In the genomic region with DNA sequence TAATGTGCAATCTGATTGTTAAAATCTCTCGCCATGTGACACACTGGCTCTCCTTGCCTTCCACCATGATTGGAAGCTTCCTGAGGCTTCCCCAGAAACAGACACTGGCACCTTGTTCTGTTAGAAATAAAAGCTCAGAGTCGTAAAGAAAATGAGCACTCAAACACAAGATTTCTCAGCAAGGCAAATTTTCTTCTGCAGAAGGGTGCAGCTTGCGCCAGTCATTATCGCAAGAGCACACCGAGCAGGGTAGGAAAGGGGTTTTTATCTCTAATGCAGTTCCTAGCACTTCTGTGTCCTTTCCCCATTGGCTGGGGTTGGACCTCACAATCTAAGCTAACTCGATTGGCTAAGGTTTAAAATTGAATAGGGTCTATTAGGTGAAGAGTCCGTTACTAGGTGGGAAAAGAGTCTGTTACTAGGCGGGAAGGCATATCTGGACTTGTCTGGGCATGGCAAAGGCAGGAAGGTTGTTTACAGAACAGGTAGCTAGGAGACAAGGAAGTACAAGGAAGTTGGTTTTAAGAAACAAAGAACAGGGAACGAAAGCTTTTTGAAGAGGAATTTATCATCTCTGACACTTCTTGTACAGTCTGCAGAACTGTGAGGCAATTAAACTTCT, we compare ENCODE assay signal across 25 cellular contexts.
DNase-seq lines count a peak whose midpoint lies in the region; ATAC-seq and TF ChIP-seq lines count a peak whose summit lies in the region.
"Had no signal": no experiment of that assay in that cellular context is flagged by ENCODE, and none has a peak within 500 bp of the region (broad histone marks: within the 10 kb centered on the region; RNA-seq: fewer than 3 reads in every experiment).

No MANE protein-coding gene starts in this region.

- TF ChIP-seq CTCF in OCI-LY7 (conservative IDR thresholded peaks at IDR 0.05; ENCODE audit: low read length) (no peak), foreskin keratinocyte (conservative IDR thresholded peaks at IDR 0.05) (no peak), thyroid gland (IDR thresholded peaks at IDR 0.05) (no peak)

- intact Hi-C loops in activated naive CD4-positive, alpha-beta T cell treated with anti-CD3 and anti-CD28 coated beads for 36 hours (cut with micrococcal nuclease), result no loop called here
- intact Hi-C loops in OCI-LY7 (cut with micrococcal nuclease; ENCODE audit: unreplicated experiment) (no loop called here), thyroid gland (cut with DNase I) (no loop called here)

- H3K27ac ChIP-seq in OCI-LY7 (ENCODE audit: low read depth, low read length, poor library complexity, severe bottlenecking), result no peak overlapping the region
- no peak overlapping the region for H3K27ac ChIP-seq in foreskin keratinocyte
- no peak overlapping the region for H3K27ac ChIP-seq in effector memory CD4-positive, alpha-beta T cell (ENCODE audit: insufficient read depth, low read length, poor library complexity, severe bottlenecking)
- H3K27ac ChIP-seq in CD8-positive, alpha-beta memory T cell (ENCODE audit: low read depth, low read length), result no peak overlapping the region
- H3K27ac ChIP-seq in thyroid gland, result no peak overlapping the region
- H3K27ac ChIP-seq: cardiac muscle cell, coronary artery, Peyer's patch, psoas muscle, transverse colon had no signal

- peaks cover 4% of the 10 kb centered on the region; the same call in 1 of the 2 replicates for H3K36me3 ChIP-seq in OCI-LY7 (ENCODE audit: insufficient read depth, low read length)
- H3K36me3 ChIP-seq in effector memory CD4-positive, alpha-beta T cell (ENCODE audit: control insufficient read depth, insufficient read depth, low read length), result no peaks in the 10 kb centered on the region
- H3K36me3 ChIP-seq in CD8-positive, alpha-beta memory T cell (ENCODE audit: insufficient read depth, low read length), result no peaks in the 10 kb centered on the region
- H3K36me3 ChIP-seq in thyroid gland, result no peaks in the 10 kb centered on the region
- H3K36me3 ChIP-seq: cardiac muscle cell, Peyer's patch, transverse colon had no signal

- no peak overlapping the region for H3K4me2 ChIP-seq in OCI-LY7 (ENCODE audit: low read length)

- no peaks in the 10 kb centered on the region for H3K9me2 ChIP-seq in OCI-LY7 (ENCODE audit: insufficient read depth, low read length)

- peaks cover 10% of the 10 kb centered on the region for H3K36me3 Mint-ChIP-seq in activated naive CD4-positive, alpha-beta T cell treated with anti-CD3 and anti-CD28 coated beads for 36 hours (ENCODE audit: low read depth)
- peaks cover 15% of the 10 kb centered on the region for H3K36me3 Mint-ChIP-seq in activated CD8-positive, alpha-beta memory T cell treated with anti-CD3 and anti-CD28 coated beads, Interleukin-2, amount 10 ng/mL, durations not matched to agents 7 days and 5 days
- H3K36me3 Mint-ChIP-seq in CD8-positive, alpha-beta memory T cell, result peaks cover 1 to 30% (median 7%) of the 10 kb centered on the region in 3 donors

- peaks cover 18% of the 10 kb centered on the region for H3K9me3 Mint-ChIP-seq in activated naive CD4-positive, alpha-beta T cell treated with anti-CD3 and anti-CD28 coated beads for 36 hours
- H3K9me3 Mint-ChIP-seq in activated CD8-positive, alpha-beta memory T cell treated with anti-CD3 and anti-CD28 coated beads, Interleukin-2, amount 10 ng/mL, durations not matched to agents 7 days and 5 days (ENCODE audit: low read depth), result peaks cover 9% of the 10 kb centered on the region
- H3K9me3 Mint-ChIP-seq in CD8-positive, alpha-beta memory T cell, result peaks cover 16 to 26% (median 20%) of the 10 kb centered on the region in 5 donors

- peak overlapping the region; percentile 5 for H3K27ac Mint-ChIP-seq in activated naive CD4-positive, alpha-beta T cell treated with anti-CD3 and anti-CD28 coated beads for 36 hours
- H3K27ac Mint-ChIP-seq in activated CD8-positive, alpha-beta memory T cell treated with anti-CD3 and anti-CD28 coated beads, Interleukin-2, amount 10 ng/mL, durations not matched to agents 7 days and 5 days, result no peak overlapping the region
- H3K27ac Mint-ChIP-seq in CD8-positive, alpha-beta memory T cell, result peak overlapping the region in 1 of 8 donors; percentile 47
- H3K27ac Mint-ChIP-seq: activated naive CD4-positive, alpha-beta T cell treated with anti-CD3 and anti-CD28 coated beads, Interleukin-2, amount 10 ng/mL, durations not matched to agents 7 days and 5 days; T-helper 1 cell treated with Interleukin-12 subunit alpha and Interleukin-12 subunit beta and Interleukin-4 antibody, amounts not matched to agents 30 μg/mL and 1 μg/mL, for 36 hours had no signal

- no peak overlapping the region for H3K4me3 Mint-ChIP-seq in activated naive CD4-positive, alpha-beta T cell treated with anti-CD3 and anti-CD28 coated beads for 36 hours
- H3K4me3 Mint-ChIP-seq in activated CD8-positive, alpha-beta memory T cell treated with anti-CD3 and anti-CD28 coated beads, Interleukin-2, amount 10 ng/mL, durations not matched to agents 7 days and 5 days, result no peak overlapping the region
- no peak overlapping the region for H3K4me3 Mint-ChIP-seq in CD8-positive, alpha-beta memory T cell
- H3K4me3 Mint-ChIP-seq: activated naive CD4-positive, alpha-beta T cell treated with anti-CD3 and anti-CD28 coated beads, Interleukin-2, amount 10 ng/mL, durations not matched to agents 7 days and 5 days; T-helper 1 cell treated with Interleukin-12 subunit alpha and Interleukin-12 subunit beta and Interleukin-4 antibody, amounts not matched to agents 30 μg/mL and 1 μg/mL, for 36 hours had no signal

- no peaks in the 10 kb centered on the region for H3K79me2 ChIP-seq in OCI-LY7 (ENCODE audit: insufficient read depth, low read depth, low read length)

- H3K27me3 ChIP-seq in foreskin keratinocyte, result no peaks in the 10 kb centered on the region
- no peaks in the 10 kb centered on the region for H3K27me3 ChIP-seq in effector memory CD4-positive, alpha-beta T cell (replicated peaks; ENCODE audit: control insufficient read depth, insufficient read depth, low read length, poor library complexity, severe bottlenecking)
- H3K27me3 ChIP-seq in CD8-positive, alpha-beta memory T cell (ENCODE audit: insufficient read depth, low read length, poor library complexity, severe bottlenecking), result no peaks in the 10 kb centered on the region
- no peaks in the 10 kb centered on the region for H3K27me3 ChIP-seq in thyroid gland
- H3K27me3 ChIP-seq: cardiac muscle cell, Peyer's patch, transverse colon had no signal

- peaks cover 6% of the 10 kb centered on the region for H3K4me1 Mint-ChIP-seq in activated naive CD4-positive, alpha-beta T cell treated with anti-CD3 and anti-CD28 coated beads for 36 hours (ENCODE audit: low read depth)
- no peaks in the 10 kb centered on the region for H3K4me1 Mint-ChIP-seq in activated CD8-positive, alpha-beta memory T cell treated with anti-CD3 and anti-CD28 coated beads, Interleukin-2, amount 10 ng/mL, durations not matched to agents 7 days and 5 days
- peaks cover 0 to 1% (median 0%) of the 10 kb centered on the region in 3 donors for H3K4me1 Mint-ChIP-seq in CD8-positive, alpha-beta memory T cell

- CTCF ChIA-PET in activated naive CD4-positive, alpha-beta T cell treated with anti-CD3 and anti-CD28 coated beads for 36 hours (lab: Charles Lee), result interaction anchor here (1.8 kb wide), 1 partner anchor 10 kb away, joined by 3 read pairs; no protein-coding TSS in a partner anchor
- CTCF ChIA-PET in OCI-LY7 (lab: Charles Lee; ENCODE audit: unreplicated experiment), result no interaction called here
- CTCF ChIA-PET in activated CD8-positive, alpha-beta memory T cell treated with anti-CD3 and anti-CD28 coated beads, Interleukin-2, amount 10 ng/mL, durations not matched to agents 7 days and 5 days (lab: Charles Lee), result no interaction called here
- CTCF ChIA-PET in CD8-positive, alpha-beta memory T cell (lab: Charles Lee), result no interaction called here

- H3K4me3 ChIP-seq in OCI-LY7 (ENCODE audit: low read depth, low read length, poor library complexity, severe bottlenecking), result no peak overlapping the region
- no peak overlapping the region for H3K4me3 ChIP-seq in effector memory CD4-positive, alpha-beta T cell (ENCODE audit: insufficient read depth, low read depth, low read length, poor library complexity, severe bottlenecking)
- no peak overlapping the region for H3K4me3 ChIP-seq in CD8-positive, alpha-beta memory T cell (ENCODE audit: low read length)
- no peak overlapping the region for H3K4me3 ChIP-seq in thyroid gland (replicated peaks in 1 of 3)
- H3K4me3 ChIP-seq: cardiac muscle cell, coronary artery, Peyer's patch, psoas muscle, transverse colon had no signal

- no peak for DNase-seq in activated naive CD4-positive, alpha-beta T cell treated with anti-CD3 and anti-CD28 coated beads for 36 hours
- DNase-seq in activated naive CD4-positive, alpha-beta T cell (lab: John Stamatoyannopoulos, UW), result no peak
- DNase-seq in OCI-LY7 (ENCODE audit: low spot score) (peak; percentile 44), foreskin keratinocyte (peak; percentile 23 to 44), thyroid gland (no peak)
- no peak for DNase-seq in activated CD8-positive, alpha-beta memory T cell treated with anti-CD3 and anti-CD28 coated beads, Interleukin-2, amount 10 ng/mL, durations not matched to agents 7 days and 5 days
- DNase-seq in effector memory CD4-positive, alpha-beta T cell, result no peak
- DNase-seq in CD8-positive, alpha-beta memory T cell, result no peak
- DNase-seq: activated CD4-positive, alpha-beta T cell treated with anti-CD3 and anti-CD28 coated beads for 4 hours; activated naive CD4-positive, alpha-beta T cell treated with anti-CD3 and anti-CD28 coated beads, Interleukin-2, amount 10 ng/mL, durations not matched to agents 7 days and 5 days; activated T-cell treated with anti-CD3 and anti-CD28 coated beads, Interleukin-2, amount 50 U/mL, for 48 hours; anterior cingulate cortex; COR-L47; EL; KG1; NCI-H146; NCI-H2171; NCI-H524; Peyer's patch; psoas muscle; stimulated activated CD8-positive, alpha-beta memory T cell treated with anti-CD3 and anti-CD28 coated beads, Interleukin-4, amount 100 ng/mL, for 48 hours; transverse colon had no signal

- 75 to 90% methylated on average over 9 of the region's 9 CpGs for WGBS in thyroid gland, 2 donors

- ATAC-seq in foreskin keratinocyte, result peak; percentile 25
- no peak for ATAC-seq in activated CD8-positive, alpha-beta memory T cell treated with anti-CD3 and anti-CD28 coated beads, Interleukin-2, amount 10 ng/mL, durations not matched to agents 7 days and 5 days
- ATAC-seq: psoas muscle had no signal

- no peaks in the 10 kb centered on the region for H3K27me3 Mint-ChIP-seq in activated naive CD4-positive, alpha-beta T cell treated with anti-CD3 and anti-CD28 coated beads for 36 hours (ENCODE audit: low read depth)
- H3K27me3 Mint-ChIP-seq in activated CD8-positive, alpha-beta memory T cell treated with anti-CD3 and anti-CD28 coated beads, Interleukin-2, amount 10 ng/mL, durations not matched to agents 7 days and 5 days, result no peaks in the 10 kb centered on the region
- no peaks in the 10 kb centered on the region for H3K27me3 Mint-ChIP-seq in CD8-positive, alpha-beta memory T cell
- H3K27me3 Mint-ChIP-seq: activated naive CD4-positive, alpha-beta T cell treated with anti-CD3 and anti-CD28 coated beads, Interleukin-2, amount 10 ng/mL, durations not matched to agents 7 days and 5 days had no signal

- BruUV-seq in OCI-LY7 (replicated peaks; lab: Mats Ljungman, UMichigan), result no TSS peak

- POLR2A ChIA-PET in OCI-LY7 (lab: Charles Lee), result no interaction called here
- POLR2A ChIA-PET in CD8-positive, alpha-beta memory T cell (lab: Charles Lee), result no interaction called here

- no peak for TF ChIP-seq POLR2A in thyroid gland (IDR thresholded peaks at IDR 0.05)

- no peaks in the 10 kb centered on the region for H3K4me1 ChIP-seq in OCI-LY7 (ENCODE audit: insufficient read depth, low read length, poor library complexity, severe bottlenecking)
- H3K4me1 ChIP-seq in foreskin keratinocyte, result no peaks in the 10 kb centered on the region
- H3K4me1 ChIP-seq in effector memory CD4-positive, alpha-beta T cell (ENCODE audit: control insufficient read depth, insufficient read depth, low read length, poor library complexity, severe bottlenecking), result no peaks in the 10 kb centered on the region
- H3K4me1 ChIP-seq in CD8-positive, alpha-beta memory T cell (ENCODE audit: insufficient read depth, low read length), result no peaks in the 10 kb centered on the region
- H3K4me1 ChIP-seq in thyroid gland, result no peaks in the 10 kb centered on the region
- H3K4me1 ChIP-seq: Peyer's patch, psoas muscle, transverse colon had no signal

- peaks cover 26% of the 10 kb centered on the region for H3K9me3 ChIP-seq in OCI-LY7 (ENCODE audit: low read length)
- peaks cover 13% of the 10 kb centered on the region for H3K9me3 ChIP-seq in effector memory CD4-positive, alpha-beta T cell (ENCODE audit: control insufficient read depth, low read length)
- H3K9me3 ChIP-seq in CD8-positive, alpha-beta memory T cell (ENCODE audit: low read length), result peaks cover 17% of the 10 kb centered on the region
- H3K9me3 ChIP-seq in thyroid gland, result no peaks in the 10 kb centered on the region

- H4K20me1 ChIP-seq in OCI-LY7 (ENCODE audit: insufficient read depth, low read length), result no peaks in the 10 kb centered on the region

- H2AFZ ChIP-seq in OCI-LY7 (ENCODE audit: low read length), result no peak overlapping the region

Comparison
In these comparisons a context has a peak if more than half of its experiments do, and no peak if none do; other contexts are left out.
1. DNase-seq: peak in OCI-LY7 (single experiment) and foreskin keratinocyte (2 of 2); none in activated naive CD4-positive, alpha-beta T cell treated with anti-CD3 and anti-CD28 coated beads for 36 hours (single experiment), activated naive CD4-positive, alpha-beta T cell (0 of 4), activated CD8-positive, alpha-beta memory T cell treated with anti-CD3 and anti-CD28 coated beads, Interleukin-2, amount 10 ng/mL, durations not matched to agents 7 days and 5 days (single experiment), effector memory CD4-positive, alpha-beta T cell (0 of 3), CD8-positive, alpha-beta memory T cell (0 of 5) and thyroid gland (0 of 2).